9 cellular contexts compared by ENCODE assay signal in the genomic region with DNA sequence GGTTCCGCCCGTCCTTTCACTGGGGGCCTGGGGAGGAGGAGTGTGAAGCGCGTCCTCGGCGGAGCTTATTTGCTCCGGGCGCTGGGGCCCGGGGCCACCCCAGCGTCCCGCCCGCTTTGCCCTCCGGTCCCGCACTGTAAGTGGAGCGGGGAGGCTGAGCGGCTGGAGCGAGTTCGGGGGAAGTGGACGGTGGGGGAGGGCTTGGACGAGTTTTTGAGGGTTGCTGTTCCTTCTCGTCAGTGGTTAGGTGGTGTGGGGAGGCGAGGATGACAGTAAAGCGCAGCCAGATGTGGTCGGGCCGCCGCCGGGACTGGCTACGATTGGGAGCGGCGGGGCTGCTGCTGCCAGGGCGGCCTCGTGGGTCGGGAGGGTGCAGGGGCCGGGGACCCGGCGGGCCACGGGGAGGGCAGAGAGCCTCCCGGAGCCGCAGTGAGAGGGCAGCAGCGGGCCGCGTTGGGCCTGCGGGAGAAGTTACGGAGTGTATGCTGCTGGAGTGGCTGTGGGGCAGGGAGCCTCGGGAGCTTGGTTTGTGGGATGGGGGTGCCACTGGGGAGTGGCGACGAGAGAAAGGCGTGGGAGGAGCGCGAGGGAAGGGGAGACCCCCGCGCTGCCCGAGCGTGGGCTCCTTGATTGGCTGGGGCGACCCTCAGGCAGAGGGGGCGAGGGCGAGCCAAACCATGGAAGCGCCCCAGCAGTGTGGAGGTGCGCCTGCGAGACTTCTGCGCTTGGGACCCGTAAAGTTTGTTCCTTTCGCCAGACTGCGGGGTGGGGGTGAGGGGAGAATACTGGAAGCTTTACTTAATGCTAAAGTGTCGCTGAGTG. TPM values are rescaled to one million over a fixed set of nuclear protein-coding genes. Genes with fewer than 3 reads are reported as not detected.
A peak's percentile ranks its signal among the peaks of the same experiment; 100 is the strongest.
DNase-seq lines count a peak whose midpoint lies in the region; ATAC-seq and TF ChIP-seq lines count a peak whose summit lies in the region.
"Had no signal": no experiment of that assay in that cellular context is flagged by ENCODE, and none has a peak within 500 bp of the region (broad histone marks: within the 10 kb centered on the region; RNA-seq: fewer than 3 reads in every experiment).

No MANE protein-coding gene starts in this region.

- peak overlapping the region; percentile 42 for H3K4me3 Mint-ChIP-seq in dendritic cell treated with granulocyte-macrophage colony-stimulating factor and Interleukin-4, amounts not matched to agents 40 ng/mL and 50 ng/mL, for 4 days
- no peak overlapping the region for H3K4me3 Mint-ChIP-seq in CD4-positive, alpha-beta T cell
- H3K4me3 Mint-ChIP-seq: CD4-positive, CD25-positive, alpha-beta regulatory T cell had no signal

- H3K9me3 Mint-ChIP-seq in dendritic cell treated with granulocyte-macrophage colony-stimulating factor and Interleukin-4, amounts not matched to agents 40 ng/mL and 50 ng/mL, for 4 days, result no peaks in the 10 kb centered on the region
- H3K9me3 Mint-ChIP-seq in CD4-positive, alpha-beta T cell, result no peaks in the 10 kb centered on the region

- H3K27ac Mint-ChIP-seq in dendritic cell treated with granulocyte-macrophage colony-stimulating factor and Interleukin-4, amounts not matched to agents 40 ng/mL and 50 ng/mL, for 4 days, result no peak overlapping the region
- no peak overlapping the region for H3K27ac Mint-ChIP-seq in CD4-positive, alpha-beta T cell
- H3K27ac Mint-ChIP-seq: CD4-positive, CD25-positive, alpha-beta regulatory T cell had no signal

- intact Hi-C loops in dendritic cell treated with granulocyte-macrophage colony-stimulating factor and Interleukin-4, amounts not matched to agents 40 ng/mL and 50 ng/mL, for 4 days (cut with micrococcal nuclease), result no loop called here
- intact Hi-C loops in tibial artery (cut with DNase I; ENCODE audit: low total_unique reads), result no loop called here
- intact Hi-C loops in CD4-positive, alpha-beta T cell (cut with DNase I, micrococcal nuclease), result no loop called here

- H3K36me3 ChIP-seq in liver (ENCODE audit: control insufficient read depth in 4 of 4, insufficient read depth in 3 of 4, low read depth in 1 of 4, low read length in 3 of 4) (no peaks in the 10 kb centered on the region), tibial artery (no peaks in the 10 kb centered on the region)

- peak overlapping the region; percentile 92 to 100 for H3K27ac ChIP-seq in liver (ENCODE audit: low read depth in 1 of 2, low read length in 2 of 2)
- peak overlapping the region; percentile 99 for H3K27ac ChIP-seq in tibial artery
- H3K27ac ChIP-seq in CD4-positive, alpha-beta T cell (ENCODE audit: low read depth, low read length), result no peak overlapping the region

- DNase-seq in NCI-H146 (lab: John Stamatoyannopoulos, UW) (peak; percentile 57), NCI-H146 treated with DMSO at 0.1 percent for 48 hours (lab: John Stamatoyannopoulos, UW; ENCODE audit: unreplicated experiment) (no peak), NCI-H524 (lab: John Stamatoyannopoulos, UW) (peak; percentile 37 to 54), tibial artery (peak; percentile 70 to 85)
- DNase-seq in CD4-positive, alpha-beta T cell, result no peak
- DNase-seq: CD4-positive, CD25-positive, alpha-beta regulatory T cell had no signal

- POLR2A ChIA-PET in CD4-positive, alpha-beta T cell (lab: Charles Lee), result no interaction called here

- H3K4me1 ChIP-seq in liver (ENCODE audit: control insufficient read depth in 4 of 4, insufficient read depth in 4 of 4, low read length in 3 of 4), result peaks cover 0 to 27% (median 22%) of the 10 kb centered on the region in 4 donors
- H3K4me1 ChIP-seq in tibial artery, result peaks cover 0 to 41% (median 7%) of the 10 kb centered on the region in 4 donors

- H3K27me3 ChIP-seq in liver (ENCODE audit: control insufficient read depth in 4 of 4, insufficient read depth in 4 of 4, low read length in 3 of 4), result no peaks in the 10 kb centered on the region
- H3K27me3 ChIP-seq in tibial artery, result no peaks in the 10 kb centered on the region
- peaks cover 56% of the 10 kb centered on the region for H3K27me3 ChIP-seq in CD4-positive, alpha-beta T cell (ENCODE audit: control insufficient read depth, insufficient read depth, low read length)

- H3K9ac ChIP-seq in liver (ENCODE audit: low read depth in 1 of 2, low read length in 2 of 2), result peak overlapping the region; percentile 70 to 76

- no peaks in the 10 kb centered on the region for H3K36me3 Mint-ChIP-seq in dendritic cell treated with granulocyte-macrophage colony-stimulating factor and Interleukin-4, amounts not matched to agents 40 ng/mL and 50 ng/mL, for 4 days (ENCODE audit: low read depth)
- no peaks in the 10 kb centered on the region for H3K36me3 Mint-ChIP-seq in CD4-positive, alpha-beta T cell (ENCODE audit: low read depth)

- no peaks in the 10 kb centered on the region for H3K9me3 ChIP-seq in liver (ENCODE audit: control insufficient read depth in 4 of 4, low read length in 3 of 4)
- H3K9me3 ChIP-seq in tibial artery, result no peaks in the 10 kb centered on the region
- H3K9me3 ChIP-seq in CD4-positive, alpha-beta T cell (ENCODE audit: control insufficient read depth, low read length), result no peaks in the 10 kb centered on the region

- peak overlapping the region; percentile 91 to 98 (median 97) for H3K4me3 ChIP-seq in liver (ENCODE audit: low read depth in 1 of 3, low read length in 3 of 3)
- peak overlapping the region; percentile 93 to 95 for H3K4me3 ChIP-seq in tibial artery

- CTCF ChIA-PET in CD4-positive, alpha-beta T cell (lab: Charles Lee), result no interaction called here

- peak; percentile 41 for TF ChIP-seq CTCF in liver (IDR thresholded peaks at IDR 0.05; ENCODE audit: low read depth, low read length, missing input control)
- TF ChIP-seq CTCF in tibial artery (IDR thresholded peaks at IDR 0.05), result peak; percentile 40 to 67
- TF ChIP-seq CTCF in CD4-positive, alpha-beta T cell (IDR thresholded peaks at IDR 0.05), result no peak

- under 1% methylated on average over 65 of the region's 65 CpGs for WGBS in liver

- peaks cover 60% of the 10 kb centered on the region for H3K27me3 Mint-ChIP-seq in dendritic cell treated with granulocyte-macrophage colony-stimulating factor and Interleukin-4, amounts not matched to agents 40 ng/mL and 50 ng/mL, for 4 days
- H3K27me3 Mint-ChIP-seq in CD4-positive, alpha-beta T cell, result peaks cover 49% of the 10 kb centered on the region

- peak; percentile 69 to 71 for TF ChIP-seq RAD21 in liver (IDR thresholded peaks at IDR 0.05)

- H3K4me1 Mint-ChIP-seq in dendritic cell treated with granulocyte-macrophage colony-stimulating factor and Interleukin-4, amounts not matched to agents 40 ng/mL and 50 ng/mL, for 4 days (ENCODE audit: low read depth), result peaks cover 26% of the 10 kb centered on the region
- peaks cover 6% of the 10 kb centered on the region for H3K4me1 Mint-ChIP-seq in CD4-positive, alpha-beta T cell (ENCODE audit: low read depth)

- no peak for ATAC-seq in HG02763 (IDR thresholded peaks at IDR 0.05; ENCODE audit: unreplicated experiment)
- ATAC-seq in CD4-positive, alpha-beta T cell (ENCODE audit: poor library complexity), result no peak

TF ChIP-seq in liver, 16 proteins besides CTCF, POLR2A, EP300 and RAD21 (continues in another document):
- TF ChIP-seq TAF1 (conservative IDR thresholded peaks at IDR 0.05), result no peak
- TF ChIP-seq, protein P1, sequence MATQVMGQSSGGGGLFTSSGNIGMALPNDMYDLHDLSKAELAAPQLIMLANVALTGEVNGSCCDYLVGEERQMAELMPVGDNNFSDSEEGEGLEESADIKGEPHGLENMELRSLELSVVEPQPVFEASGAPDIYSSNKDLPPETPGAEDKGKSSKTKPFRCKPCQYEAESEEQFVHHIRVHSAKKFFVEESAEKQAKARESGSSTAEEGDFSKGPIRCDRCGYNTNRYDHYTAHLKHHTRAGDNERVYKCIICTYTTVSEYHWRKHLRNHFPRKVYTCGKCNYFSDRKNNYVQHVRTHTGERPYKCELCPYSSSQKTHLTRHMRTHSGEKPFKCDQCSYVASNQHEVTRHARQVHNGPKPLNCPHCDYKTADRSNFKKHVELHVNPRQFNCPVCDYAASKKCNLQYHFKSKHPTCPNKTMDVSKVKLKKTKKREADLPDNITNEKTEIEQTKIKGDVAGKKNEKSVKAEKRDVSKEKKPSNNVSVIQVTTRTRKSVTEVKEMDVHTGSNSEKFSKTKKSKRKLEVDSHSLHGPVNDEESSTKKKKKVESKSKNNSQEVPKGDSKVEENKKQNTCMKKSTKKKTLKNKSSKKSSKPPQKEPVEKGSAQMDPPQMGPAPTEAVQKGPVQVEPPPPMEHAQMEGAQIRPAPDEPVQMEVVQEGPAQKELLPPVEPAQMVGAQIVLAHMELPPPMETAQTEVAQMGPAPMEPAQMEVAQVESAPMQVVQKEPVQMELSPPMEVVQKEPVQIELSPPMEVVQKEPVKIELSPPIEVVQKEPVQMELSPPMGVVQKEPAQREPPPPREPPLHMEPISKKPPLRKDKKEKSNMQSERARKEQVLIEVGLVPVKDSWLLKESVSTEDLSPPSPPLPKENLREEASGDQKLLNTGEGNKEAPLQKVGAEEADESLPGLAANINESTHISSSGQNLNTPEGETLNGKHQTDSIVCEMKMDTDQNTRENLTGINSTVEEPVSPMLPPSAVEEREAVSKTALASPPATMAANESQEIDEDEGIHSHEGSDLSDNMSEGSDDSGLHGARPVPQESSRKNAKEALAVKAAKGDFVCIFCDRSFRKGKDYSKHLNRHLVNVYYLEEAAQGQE (IDR thresholded peaks at IDR 0.05), result no peak
- TF ChIP-seq, protein P2, sequence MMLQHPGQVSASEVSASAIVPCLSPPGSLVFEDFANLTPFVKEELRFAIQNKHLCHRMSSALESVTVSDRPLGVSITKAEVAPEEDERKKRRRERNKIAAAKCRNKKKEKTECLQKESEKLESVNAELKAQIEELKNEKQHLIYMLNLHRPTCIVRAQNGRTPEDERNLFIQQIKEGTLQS (IDR thresholded peaks at IDR 0.05), result no peak
- TF ChIP-seq NR2F2 (IDR thresholded peaks at IDR 0.05), result no peak
- TF ChIP-seq, protein P3, sequence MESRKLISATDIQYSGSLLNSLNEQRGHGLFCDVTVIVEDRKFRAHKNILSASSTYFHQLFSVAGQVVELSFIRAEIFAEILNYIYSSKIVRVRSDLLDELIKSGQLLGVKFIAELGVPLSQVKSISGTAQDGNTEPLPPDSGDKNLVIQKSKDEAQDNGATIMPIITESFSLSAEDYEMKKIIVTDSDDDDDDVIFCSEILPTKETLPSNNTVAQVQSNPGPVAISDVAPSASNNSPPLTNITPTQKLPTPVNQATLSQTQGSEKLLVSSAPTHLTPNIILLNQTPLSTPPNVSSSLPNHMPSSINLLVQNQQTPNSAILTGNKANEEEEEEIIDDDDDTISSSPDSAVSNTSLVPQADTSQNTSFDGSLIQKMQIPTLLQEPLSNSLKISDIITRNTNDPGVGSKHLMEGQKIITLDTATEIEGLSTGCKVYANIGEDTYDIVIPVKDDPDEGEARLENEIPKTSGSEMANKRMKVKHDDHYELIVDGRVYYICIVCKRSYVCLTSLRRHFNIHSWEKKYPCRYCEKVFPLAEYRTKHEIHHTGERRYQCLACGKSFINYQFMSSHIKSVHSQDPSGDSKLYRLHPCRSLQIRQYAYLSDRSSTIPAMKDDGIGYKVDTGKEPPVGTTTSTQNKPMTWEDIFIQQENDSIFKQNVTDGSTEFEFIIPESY (IDR thresholded peaks at IDR 0.05), result no peak
- no peak for TF ChIP-seq SP1 (IDR thresholded peaks at IDR 0.05)
- TF ChIP-seq YY1 (IDR thresholded peaks at IDR 0.05), result no peak
- TF ChIP-seq JUND (IDR thresholded peaks at IDR 0.05), result no peak
- no peak for TF ChIP-seq EGR1 (IDR thresholded peaks at IDR 0.05; ENCODE audit: low read depth in 2 of 2)

RNA-seq across cellular contexts. Expression of a gene that starts 2.1 kb away (rescaled TPM):
- 10 to 100 TPM; 37.9 to 82.0 TPM for total RNA-seq in liver
- polyA plus RNA-seq in liver, result 10 to 100 TPM; 21.1 to 25.4 TPM
- not detected for total RNA-seq in CD4-positive, alpha-beta T cell
- total RNA-seq: CD4-positive, CD25-positive, alpha-beta regulatory T cell had no signal
- polyA plus RNA-seq: CD4-positive, CD25-positive, alpha-beta regulatory T cell had no signal

Comparison
In these comparisons a context has a peak if more than half of its experiments do, and no peak if none do; other contexts are left out.
1. DNase-seq: peak in NCI-H146 (single experiment), NCI-H524 (2 of 2) and tibial artery (2 of 2); none in NCI-H146 treated with DMSO at 0.1 percent for 48 hours (single experiment) and CD4-positive, alpha-beta T cell (0 of 10).
2. RNA of a gene that starts 2.1 kb away (total RNA-seq): 37.9 to 82.0 TPM in liver; not detected in CD4-positive, alpha-beta T cell; every median in the first group is over 10 times any median in the second.